ENCODE assay signal across 6 cellular contexts in genomic region chr12:76360316-76360715, GRCh38.
"Had no signal": no experiment of that assay in that cellular context is flagged by ENCODE, and none has a peak within 500 bp of the region (broad histone marks: within the 10 kb centered on the region; RNA-seq: fewer than 3 reads in every experiment).

No MANE protein-coding gene starts in this region.

- H3K27ac Mint-ChIP-seq: IgD-negative memory B cell had no signal

- DNase-seq: IMR-90 had no signal

- ATAC-seq: HepG2, K562 had no signal

- H3K27ac ChIP-seq: HL-60 had no signal

- H3K4me3 Mint-ChIP-seq: IgD-negative memory B cell had no signal

- H3K4me3 ChIP-seq: K562 had no signal

- FAIRE-seq: HepG2, HTR-8/SVneo, K562 had no signal

- H3K27me3 Mint-ChIP-seq: IgD-negative memory B cell had no signal
